ENCODE assay signal across 15 cellular contexts in the genomic region with DNA sequence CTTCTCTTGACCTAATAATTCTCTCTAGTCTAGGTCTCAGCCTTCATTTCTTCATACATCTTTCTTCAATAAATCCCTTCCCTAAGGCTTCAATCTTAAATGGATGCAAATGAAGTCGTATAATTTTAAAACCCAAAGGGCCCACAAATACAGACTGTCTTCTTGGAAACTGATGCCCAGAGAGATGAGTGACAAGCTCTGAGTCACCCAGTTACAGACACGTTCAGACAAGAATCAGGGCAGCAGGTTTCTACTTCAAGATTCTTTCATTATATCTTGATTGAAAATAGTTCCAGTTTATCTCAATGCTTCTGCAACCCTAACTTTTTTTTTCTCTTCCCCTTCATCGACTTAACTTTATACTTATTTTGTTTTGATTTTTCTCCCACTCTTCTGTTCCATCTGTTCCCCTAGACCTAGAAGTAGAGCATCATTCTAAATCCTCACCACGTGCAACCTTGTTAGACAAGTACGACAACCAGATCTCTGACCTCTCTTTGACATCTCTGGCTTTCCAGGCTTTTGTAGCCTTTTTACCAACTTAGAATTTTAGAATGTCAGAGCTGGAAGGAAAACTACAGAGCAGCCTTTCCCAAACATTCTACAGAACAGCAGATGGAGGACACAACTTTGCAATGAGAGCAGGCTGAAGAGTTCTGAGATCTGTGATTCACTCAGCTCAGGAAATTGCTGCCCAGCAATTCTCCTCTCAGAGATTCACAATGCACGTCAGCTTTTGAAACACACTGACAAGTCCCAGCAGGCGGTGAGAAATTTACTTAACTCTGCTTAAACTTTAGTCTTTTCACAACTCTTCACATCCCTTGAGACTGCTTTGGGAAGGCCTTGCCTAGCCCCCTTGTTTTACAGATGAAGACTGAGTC. TPM values are rescaled to one million over a fixed set of nuclear protein-coding genes. Genes with fewer than 3 reads are reported as not detected.
DNase-seq lines count a peak whose midpoint lies in the region; ATAC-seq and TF ChIP-seq lines count a peak whose summit lies in the region.
"Had no signal": no experiment of that assay in that cellular context is flagged by ENCODE, and none has a peak within 500 bp of the region (broad histone marks: within the 10 kb centered on the region; RNA-seq: fewer than 3 reads in every experiment).

No MANE protein-coding gene starts in this region.

- ATAC-seq in SK-N-SH treated with all-trans-retinoic acid at 6 μM for 48 hours, result peak; percentile 61
- ATAC-seq: naive thymus-derived CD4-positive, alpha-beta T cell had no signal

- no peak overlapping the region for H3K4me3 ChIP-seq in A673 (ENCODE audit: low read depth, low read length, poor library complexity, severe bottlenecking)
- H3K4me3 ChIP-seq in fibroblast of pulmonary artery (replicated peaks; ENCODE audit: low read depth, low read length), result no peak overlapping the region
- no peak overlapping the region for H3K4me3 ChIP-seq in HAP-1
- H3K4me3 ChIP-seq: Peyer's patch, right atrium auricular region had no signal

- POLR2A ChIA-PET in A673 (lab: Charles Lee; ENCODE audit: low non-redundant PET), result no interaction called here

- no TSS peak for BruUV-seq in A673 (replicated peaks; lab: Mats Ljungman, UMichigan)

- H3K36me3 ChIP-seq in A673 (ENCODE audit: insufficient read depth, low read length, poor library complexity, severe bottlenecking), result no peaks in the 10 kb centered on the region
- no peaks in the 10 kb centered on the region for H3K36me3 ChIP-seq in HAP-1 (replicated peaks)
- H3K36me3 ChIP-seq: Peyer's patch, right atrium auricular region had no signal

- TF ChIP-seq CTCF in A673 (conservative IDR thresholded peaks at IDR 0.05; ENCODE audit: low read depth, low read length) (no peak), fibroblast of pulmonary artery (IDR thresholded peaks at IDR 0.05; ENCODE audit: low read length, missing control alignments) (no peak)

- in situ Hi-C loops in HAP-1 (cut with MboI; ENCODE audit: low sequenced_read_pairs), result no loop called here

- H3K27me3 ChIP-seq in A673 (replicated peaks; ENCODE audit: insufficient read depth, low read depth, low read length, poor library complexity) (no peaks in the 10 kb centered on the region), HAP-1 (ENCODE audit: low read depth) (no peaks in the 10 kb centered on the region)
- H3K27me3 ChIP-seq: Peyer's patch, right atrium auricular region had no signal

- intact Hi-C loops in A673 (cut with micrococcal nuclease; ENCODE audit: unreplicated experiment), result no loop called here

- H3K9me3 ChIP-seq in A673 (ENCODE audit: low read depth, low read length, poor library complexity, severe bottlenecking) (no peaks in the 10 kb centered on the region), HAP-1 (no peaks in the 10 kb centered on the region)
- H3K9me3 ChIP-seq: Peyer's patch, right atrium auricular region had no signal

- H3K4me1 ChIP-seq in A673 (ENCODE audit: insufficient read depth, low read length, poor library complexity, severe bottlenecking), result no peaks in the 10 kb centered on the region
- H3K4me1 ChIP-seq in HAP-1, result no peaks in the 10 kb centered on the region

- CTCF ChIA-PET in A673 (lab: Charles Lee), result interaction anchor here (0.5 to 1.3 kb wide), 2 partner anchors 13 to 866 kb away, joined by 3 to 7 read pairs; no protein-coding TSS in a partner anchor

- H3K27ac ChIP-seq in A673 (ENCODE audit: low read depth, low read length, poor library complexity, severe bottlenecking), result no peak overlapping the region
- H3K27ac ChIP-seq: Peyer's patch had no signal

- DNase-seq in A673 (ENCODE audit: low spot score), result peak; percentile 7
- peak; percentile 24 for DNase-seq in GM03348 (ENCODE audit: low spot score)
- peak; percentile 61 for DNase-seq in fibroblast of pulmonary artery (ENCODE audit: low read depth)
- DNase-seq in stimulated activated CD4-positive, alpha-beta T cell treated with anti-CD3 and anti-CD28 coated beads, Interleukin-2, amount 100 ng/mL, for 24 hours, result no peak
- DNase-seq in cerebellum (ENCODE audit: low spot score), result no peak
- no peak for DNase-seq in HAP-1 (ENCODE audit: low spot score in 2 of 2)
- no peak for DNase-seq in DMS 273 (lab: John Stamatoyannopoulos, UW; ENCODE audit: unreplicated experiment)
- DNase-seq: amniotic stem cell; head of caudate nucleus; naive thymus-derived CD4-positive, alpha-beta T cell; NCI-H1092; Peyer's patch; T-helper 9 cell had no signal

TF ChIP-seq in SK-N-SH treated with all-trans-retinoic acid at 6 μM for 48 hours, 23 proteins besides CTCF, POLR2A, EP300 and RAD21:
- TF ChIP-seq OSR1 (CRISPR knock-in tag; IDR thresholded peaks at IDR 0.05), result no peak
- TF ChIP-seq, protein P1, sequence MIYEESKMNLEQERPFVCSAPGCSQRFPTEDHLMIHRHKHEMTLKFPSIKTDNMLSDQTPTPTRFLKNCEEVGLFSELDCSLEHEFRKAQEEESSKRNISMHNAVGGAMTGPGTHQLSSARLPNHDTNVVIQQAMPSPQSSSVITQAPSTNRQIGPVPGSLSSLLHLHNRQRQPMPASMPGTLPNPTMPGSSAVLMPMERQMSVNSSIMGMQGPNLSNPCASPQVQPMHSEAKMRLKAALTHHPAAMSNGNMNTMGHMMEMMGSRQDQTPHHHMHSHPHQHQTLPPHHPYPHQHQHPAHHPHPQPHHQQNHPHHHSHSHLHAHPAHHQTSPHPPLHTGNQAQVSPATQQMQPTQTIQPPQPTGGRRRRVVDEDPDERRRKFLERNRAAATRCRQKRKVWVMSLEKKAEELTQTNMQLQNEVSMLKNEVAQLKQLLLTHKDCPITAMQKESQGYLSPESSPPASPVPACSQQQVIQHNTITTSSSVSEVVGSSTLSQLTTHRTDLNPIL (CRISPR knock-in tag; IDR thresholded peaks at IDR 0.05; ENCODE audit: low read depth), result no peak
- TF ChIP-seq ESRRG (CRISPR knock-in tag; IDR thresholded peaks at IDR 0.05), result no peak
- TF ChIP-seq, protein P2, sequence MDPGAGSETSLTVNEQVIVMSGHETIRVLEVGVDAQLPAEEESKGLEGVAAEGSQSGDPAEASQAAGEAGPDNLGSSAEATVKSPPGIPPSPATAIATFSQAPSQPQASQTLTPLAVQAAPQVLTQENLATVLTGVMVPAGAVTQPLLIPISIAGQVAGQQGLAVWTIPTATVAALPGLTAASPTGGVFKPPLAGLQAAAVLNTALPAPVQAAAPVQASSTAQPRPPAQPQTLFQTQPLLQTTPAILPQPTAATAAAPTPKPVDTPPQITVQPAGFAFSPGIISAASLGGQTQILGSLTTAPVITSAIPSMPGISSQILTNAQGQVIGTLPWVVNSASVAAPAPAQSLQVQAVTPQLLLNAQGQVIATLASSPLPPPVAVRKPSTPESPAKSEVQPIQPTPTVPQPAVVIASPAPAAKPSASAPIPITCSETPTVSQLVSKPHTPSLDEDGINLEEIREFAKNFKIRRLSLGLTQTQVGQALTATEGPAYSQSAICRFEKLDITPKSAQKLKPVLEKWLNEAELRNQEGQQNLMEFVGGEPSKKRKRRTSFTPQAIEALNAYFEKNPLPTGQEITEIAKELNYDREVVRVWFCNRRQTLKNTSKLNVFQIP (CRISPR knock-in tag; IDR thresholded peaks at IDR 0.05; ENCODE audit: borderline replicate concordance, low read depth), result no peak
- TF ChIP-seq, protein P3, sequence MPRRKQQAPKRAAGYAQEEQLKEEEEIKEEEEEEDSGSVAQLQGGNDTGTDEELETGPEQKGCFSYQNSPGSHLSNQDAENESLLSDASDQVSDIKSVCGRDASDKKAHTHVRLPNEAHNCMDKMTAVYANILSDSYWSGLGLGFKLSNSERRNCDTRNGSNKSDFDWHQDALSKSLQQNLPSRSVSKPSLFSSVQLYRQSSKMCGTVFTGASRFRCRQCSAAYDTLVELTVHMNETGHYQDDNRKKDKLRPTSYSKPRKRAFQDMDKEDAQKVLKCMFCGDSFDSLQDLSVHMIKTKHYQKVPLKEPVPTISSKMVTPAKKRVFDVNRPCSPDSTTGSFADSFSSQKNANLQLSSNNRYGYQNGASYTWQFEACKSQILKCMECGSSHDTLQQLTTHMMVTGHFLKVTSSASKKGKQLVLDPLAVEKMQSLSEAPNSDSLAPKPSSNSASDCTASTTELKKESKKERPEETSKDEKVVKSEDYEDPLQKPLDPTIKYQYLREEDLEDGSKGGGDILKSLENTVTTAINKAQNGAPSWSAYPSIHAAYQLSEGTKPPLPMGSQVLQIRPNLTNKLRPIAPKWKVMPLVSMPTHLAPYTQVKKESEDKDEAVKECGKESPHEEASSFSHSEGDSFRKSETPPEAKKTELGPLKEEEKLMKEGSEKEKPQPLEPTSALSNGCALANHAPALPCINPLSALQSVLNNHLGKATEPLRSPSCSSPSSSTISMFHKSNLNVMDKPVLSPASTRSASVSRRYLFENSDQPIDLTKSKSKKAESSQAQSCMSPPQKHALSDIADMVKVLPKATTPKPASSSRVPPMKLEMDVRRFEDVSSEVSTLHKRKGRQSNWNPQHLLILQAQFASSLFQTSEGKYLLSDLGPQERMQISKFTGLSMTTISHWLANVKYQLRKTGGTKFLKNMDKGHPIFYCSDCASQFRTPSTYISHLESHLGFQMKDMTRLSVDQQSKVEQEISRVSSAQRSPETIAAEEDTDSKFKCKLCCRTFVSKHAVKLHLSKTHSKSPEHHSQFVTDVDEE (CRISPR knock-in tag; IDR thresholded peaks at IDR 0.05), result no peak
- no peak for TF ChIP-seq ZNF565 (CRISPR knock-in tag; conservative IDR thresholded peaks at IDR 0.05; ENCODE audit: low read depth)
- TF ChIP-seq RARB (CRISPR knock-in tag; IDR thresholded peaks at IDR 0.05), result no peak
- TF ChIP-seq PPARA (CRISPR knock-in tag; IDR thresholded peaks at IDR 0.05; ENCODE audit: borderline replicate concordance), result no peak
- TF ChIP-seq, protein P4, sequence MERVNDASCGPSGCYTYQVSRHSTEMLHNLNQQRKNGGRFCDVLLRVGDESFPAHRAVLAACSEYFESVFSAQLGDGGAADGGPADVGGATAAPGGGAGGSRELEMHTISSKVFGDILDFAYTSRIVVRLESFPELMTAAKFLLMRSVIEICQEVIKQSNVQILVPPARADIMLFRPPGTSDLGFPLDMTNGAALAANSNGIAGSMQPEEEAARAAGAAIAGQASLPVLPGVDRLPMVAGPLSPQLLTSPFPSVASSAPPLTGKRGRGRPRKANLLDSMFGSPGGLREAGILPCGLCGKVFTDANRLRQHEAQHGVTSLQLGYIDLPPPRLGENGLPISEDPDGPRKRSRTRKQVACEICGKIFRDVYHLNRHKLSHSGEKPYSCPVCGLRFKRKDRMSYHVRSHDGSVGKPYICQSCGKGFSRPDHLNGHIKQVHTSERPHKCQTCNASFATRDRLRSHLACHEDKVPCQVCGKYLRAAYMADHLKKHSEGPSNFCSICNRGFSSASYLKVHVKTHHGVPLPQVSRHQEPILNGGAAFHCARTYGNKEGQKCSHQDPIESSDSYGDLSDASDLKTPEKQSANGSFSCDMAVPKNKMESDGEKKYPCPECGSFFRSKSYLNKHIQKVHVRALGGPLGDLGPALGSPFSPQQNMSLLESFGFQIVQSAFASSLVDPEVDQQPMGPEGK (CRISPR knock-in tag; IDR thresholded peaks at IDR 0.05; ENCODE audit: borderline replicate concordance), result no peak
- no peak for TF ChIP-seq ZNF70 (CRISPR knock-in tag; IDR thresholded peaks at IDR 0.05)
- no peak for TF ChIP-seq BACH2 (CRISPR knock-in tag; IDR thresholded peaks at IDR 0.05; ENCODE audit: borderline replicate concordance)
- TF ChIP-seq CSDC2 (CRISPR knock-in tag; IDR thresholded peaks at IDR 0.05), result no peak

RNA-seq across cellular contexts. Expression of a gene that starts 25.3 kb away (rescaled TPM):
- total RNA-seq in A673 (2021) (3.3 and 3.5 TPM in 2 replicates), cerebellum (5.1 TPM)

Comparison
In these comparisons a context has a peak if more than half of its experiments do, and no peak if none do; other contexts are left out.
1. DNase-seq: peak in A673 (single experiment), GM03348 (single experiment) and fibroblast of pulmonary artery (single experiment); none in stimulated activated CD4-positive, alpha-beta T cell treated with anti-CD3 and anti-CD28 coated beads, Interleukin-2, amount 100 ng/mL, for 24 hours (0 of 2), cerebellum (single experiment), HAP-1 (0 of 2) and DMS 273 (single experiment).